ENCODE assay signal across 10 cellular contexts in the genomic region with DNA sequence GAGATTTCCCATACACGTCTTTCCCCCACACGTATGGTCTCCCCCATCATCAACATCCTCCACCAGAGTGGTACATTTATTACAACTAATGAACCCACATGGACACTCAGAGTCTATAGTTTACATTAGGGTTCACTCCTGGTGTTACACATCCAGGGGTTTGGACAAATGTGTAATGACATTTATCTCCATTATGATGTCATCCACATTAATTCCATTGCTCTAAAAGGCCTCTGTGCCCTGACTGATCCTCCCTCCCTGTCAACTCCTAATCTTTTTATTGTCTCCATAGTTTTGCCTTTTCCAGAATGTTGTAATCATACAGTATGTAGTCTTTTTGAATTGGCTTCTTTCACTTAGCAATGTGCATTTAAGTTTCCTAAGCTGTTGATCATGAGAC.
"Had no signal": no experiment of that assay in that cellular context is flagged by ENCODE, and none has a peak within 500 bp of the region (broad histone marks: within the 10 kb centered on the region; RNA-seq: fewer than 3 reads in every experiment).

No MANE protein-coding gene starts in this region.

- H2AFZ ChIP-seq: GM23338 had no signal

- H3K4me1 Mint-ChIP-seq: GM23338, H9 had no signal

- ATAC-seq: GM23338, K562 had no signal

- H3K4me2 ChIP-seq: GM23338 had no signal

- DNase-seq: H9, HCEC 1CT, HFFc6, IMR-90, KG1 had no signal

- FAIRE-seq: H1, H54, K562 had no signal

- H3K4me3 ChIP-seq: GM23338, K562 had no signal

- H3K27ac Mint-ChIP-seq: GM23338, H9, HFFc6 had no signal

- H3K4me3 Mint-ChIP-seq: GM23338, H9, HFFc6 had no signal

- H3K27ac ChIP-seq: HL-60 had no signal
